Comparison of ENCODE assay signal across 8 cellular contexts in the genomic region with DNA sequence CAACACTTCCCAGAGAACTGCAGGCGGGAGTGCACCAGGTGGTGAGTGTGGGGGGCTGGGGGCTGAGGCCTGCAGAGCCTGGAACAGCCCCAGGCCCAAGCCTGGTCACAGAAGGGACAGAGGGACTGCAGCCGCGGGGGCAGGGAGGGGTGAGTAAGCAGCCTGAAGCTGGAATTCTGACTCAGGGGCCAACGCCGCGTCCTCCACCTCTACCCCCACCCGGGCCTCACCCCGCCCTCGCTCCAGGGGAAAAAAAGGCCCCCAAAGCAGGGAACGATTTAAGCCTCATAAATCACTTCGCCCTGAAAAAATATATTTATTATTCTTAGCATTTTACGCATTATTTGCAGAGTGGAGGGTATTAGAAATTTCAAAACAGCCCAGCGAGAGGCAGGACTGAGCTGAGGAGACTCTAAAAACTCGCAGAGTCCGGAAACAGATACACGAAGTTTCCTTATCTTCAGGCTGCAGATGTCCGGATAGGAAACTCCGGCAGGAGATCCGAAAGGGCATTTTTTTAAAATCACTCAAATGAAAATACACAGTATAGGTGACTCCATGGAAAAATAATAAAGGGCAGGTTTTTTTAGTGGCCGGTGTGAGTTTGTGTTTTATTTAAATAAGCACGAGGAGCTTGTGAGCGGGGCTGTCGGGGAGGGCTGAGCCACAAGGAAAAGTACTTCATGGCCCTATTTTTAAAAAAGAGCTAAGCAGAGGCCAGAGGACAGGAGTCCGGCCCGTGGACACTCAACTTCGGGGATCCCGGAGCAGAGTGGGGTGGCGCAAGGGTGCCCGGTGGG. TPM values are rescaled to one million over a fixed set of nuclear protein-coding genes. Genes with fewer than 3 reads are reported as not detected.
A peak's percentile ranks its signal among the peaks of the same experiment; 100 is the strongest.
DNase-seq lines count a peak whose midpoint lies in the region; ATAC-seq and TF ChIP-seq lines count a peak whose summit lies in the region.

No MANE protein-coding gene starts in this region.

- intact Hi-C loops in gastrocnemius medialis (cut with DNase I; ENCODE audit: low total_unique reads) = loop anchor here (10.0 kb wide), 1 partner anchor 92 kb away; no protein-coding TSS in a partner anchor

- peak; percentile 39 to 45 for ATAC-seq in gastrocnemius medialis

- H3K9me3 Mint-ChIP-seq in glutamatergic neuron (ENCODE audit: unreplicated experiment) = peaks cover 17% of the 10 kb centered on the region

- peaks cover 19% of the 10 kb centered on the region for H3K27me3 Mint-ChIP-seq in glutamatergic neuron (ENCODE audit: unreplicated experiment)

- in situ Hi-C loops in gastrocnemius medialis (cut with MboI; ENCODE audit: low sequenced_read_pairs in 4 of 4) = loop anchor here in 1 of 4 donors (25.0 kb wide), 1 partner anchor 396 kb away; no protein-coding TSS in a partner anchor

- peak overlapping the region; percentile 20 to 68 (median 66) for H3K4me3 ChIP-seq in gastrocnemius medialis

- peak overlapping the region; percentile 75 for H3K4me3 Mint-ChIP-seq in glutamatergic neuron (ENCODE audit: unreplicated experiment)

- TF ChIP-seq POLR2A in gastrocnemius medialis (IDR thresholded peaks at IDR 0.05) = no peak

- H3K9me3 ChIP-seq in gastrocnemius medialis = no peaks in the 10 kb centered on the region

- no peak for TF ChIP-seq CTCF in glutamatergic neuron (IDR thresholded peaks at IDR 0.05; ENCODE audit: partially characterized antibody, unreplicated experiment)
- no peak for TF ChIP-seq CTCF in gastrocnemius medialis (IDR thresholded peaks at IDR 0.05 in 4 of 5, conservative IDR thresholded peaks at IDR 0.05 in 1 of 5)

- peaks cover 34% of the 10 kb centered on the region for H3K4me1 Mint-ChIP-seq in glutamatergic neuron (ENCODE audit: low read depth, unreplicated experiment)

- H3K36me3 Mint-ChIP-seq in glutamatergic neuron (ENCODE audit: unreplicated experiment) = peaks cover 5% of the 10 kb centered on the region

- DNase-seq in ELR (ENCODE audit: low read depth) = peak; percentile 96
- peak; percentile 74 for DNase-seq in T1000 (lab: John Stamatoyannopoulos, UW)
- DNase-seq in glutamatergic neuron = peak; percentile 55
- DNase-seq in gastrocnemius medialis = no peak
- DNase-seq in activated CD4-positive, alpha-beta T cell treated with anti-CD3 and anti-CD28 coated beads, Interleukin-2, amount 50 U/mL, for 4 hours = no peak
- no peak for DNase-seq in stimulated activated CD4-positive, alpha-beta T cell treated with anti-CD3 and anti-CD28 coated beads, Interleukin-4, amount 100 ng/mL, for 1 hour
- no peak for DNase-seq in T-helper 9 cell
- no peak for DNase-seq in NCI-H2107 (lab: John Stamatoyannopoulos, UW)

- H3K27ac Mint-ChIP-seq in glutamatergic neuron (ENCODE audit: unreplicated experiment) = no peak overlapping the region

- peaks cover 59 to 84% (median 69%) of the 10 kb centered on the region in 3 donors for H3K27me3 ChIP-seq in gastrocnemius medialis

- peaks cover 0 to 18% of the 10 kb centered on the region in 2 donors for H3K4me1 ChIP-seq in gastrocnemius medialis

- peak overlapping the region; percentile 14 to 60 (median 46) for H3K27ac ChIP-seq in gastrocnemius medialis

- H3K36me3 ChIP-seq in gastrocnemius medialis = no peaks in the 10 kb centered on the region

RNA-seq across cellular contexts. Expression of a gene that starts 9.9 kb away (rescaled TPM):
- total RNA-seq in glutamatergic neuron (ENCODE audit: unreplicated experiment) (3.6 TPM), gastrocnemius medialis (10 to 100 TPM in 3 of 4 donors, 1 to 10 TPM in 1; 9.0 to 14.4 (median 12.7) TPM)

RNA-seq across cellular contexts. Expression of a gene that starts 16.4 kb away (rescaled TPM):
- total RNA-seq in glutamatergic neuron (ENCODE audit: unreplicated experiment) (not detected), gastrocnemius medialis (not detected)

Comparison
In these comparisons a context has a peak if more than half of its experiments do, and no peak if none do; other contexts are left out.
1. DNase-seq: peak in ELR (single experiment), T1000 (single experiment) and glutamatergic neuron (single experiment); none in gastrocnemius medialis (0 of 2), activated CD4-positive, alpha-beta T cell treated with anti-CD3 and anti-CD28 coated beads, Interleukin-2, amount 50 U/mL, for 4 hours (0 of 2), stimulated activated CD4-positive, alpha-beta T cell treated with anti-CD3 and anti-CD28 coated beads, Interleukin-4, amount 100 ng/mL, for 1 hour (single experiment), T-helper 9 cell (single experiment) and NCI-H2107 (single experiment).